Comparison of ENCODE assay signal across 23 cellular contexts in the genomic region with DNA sequence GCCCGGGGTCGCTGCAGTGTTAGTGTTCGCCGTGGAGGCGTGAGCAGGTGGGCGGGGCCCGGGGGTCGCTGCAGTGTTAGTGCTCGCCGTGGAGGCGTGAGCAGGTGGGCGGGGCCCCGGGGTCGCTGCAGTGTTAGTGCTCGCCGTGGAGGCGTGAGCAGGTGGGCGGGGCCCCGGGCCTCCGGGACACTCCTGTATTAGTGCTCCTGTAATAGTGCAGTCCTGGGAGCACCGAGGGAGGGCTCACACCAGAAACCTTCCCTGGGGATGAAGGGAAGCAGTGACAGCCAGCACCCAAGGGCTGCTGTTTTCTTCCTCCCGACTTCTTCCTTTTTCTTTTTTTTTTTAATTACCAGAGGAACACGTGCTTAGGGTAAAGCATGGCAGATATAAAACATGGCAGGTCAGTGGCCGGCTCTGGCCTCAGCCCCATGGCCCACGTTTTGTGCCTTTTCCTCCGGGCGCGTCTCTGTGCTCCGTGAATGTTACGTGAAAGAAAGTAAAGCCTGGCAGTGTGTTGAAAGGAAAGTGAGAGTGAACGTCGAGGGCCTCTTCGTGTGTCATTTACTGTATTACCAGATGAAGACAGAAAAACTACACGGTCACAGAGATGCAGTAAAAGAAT.
"Had no signal": no experiment of that assay in that cellular context is flagged by ENCODE, and none has a peak within 500 bp of the region (broad histone marks: within the 10 kb centered on the region; RNA-seq: fewer than 3 reads in every experiment).

No MANE protein-coding gene starts in this region.

- H3K9me3 Mint-ChIP-seq: natural killer cell treated with Interleukin-12 subunit alpha and Interleukin-12 subunit beta and Interleukin-15 and Interleukin-18, amount 100 ng/mL, for 72 hours; stimulated activated memory B cell treated with anti-CD40 and anti-IgM and Interleukin-4, amounts not matched to agents 10 μg/mL and 1 μg/mL and 100 μg/mL, for 72 hours; stimulated activated naive CD8-positive, alpha-beta T cell treated with anti-CD3 and anti-CD28 coated beads, Interleukin-15, amount 100 ng/mL, for 72 hours had no signal

- H3K36me3 ChIP-seq: colonic mucosa had no signal

- DNase-seq: cerebellar nuclear complex; colonic mucosa; dermis blood vessel endothelial cell; erythroblast; foreskin keratinocyte; hypothalamus; mesenchymal stem cell; midbrain; retina; spleen; stimulated activated CD4-positive, alpha-beta T cell treated with anti-CD3 and anti-CD28 coated beads, Interleukin-15, amount 100 ng/mL, for 24 hours; stimulated activated CD4-positive, alpha-beta T cell treated with anti-CD3 and anti-CD28 coated beads, Interleukin-1b, Interleukin-23, amount 100 ng/mL, for 48 hours; stimulated activated CD4-positive, alpha-beta T cell treated with anti-CD3 and anti-CD28 coated beads, Interleukin-4, amount 100 ng/mL, for 24 hours; stimulated activated naive CD8-positive, alpha-beta T cell treated with anti-CD3 and anti-CD28 coated beads, Interleukin-15, amount 100 ng/mL, for 72 hours; testis had no signal

- H3K36me3 Mint-ChIP-seq: natural killer cell treated with Interleukin-12 subunit alpha and Interleukin-12 subunit beta and Interleukin-15 and Interleukin-18, amount 100 ng/mL, for 72 hours had no signal

- ATAC-seq: foreskin keratinocyte; heart right ventricle; left lung; natural killer cell treated with Interleukin-12 subunit alpha and Interleukin-12 subunit beta and Interleukin-15 and Interleukin-18, amount 100 ng/mL, for 72 hours; psoas muscle; sciatic nerve; stimulated activated memory B cell treated with anti-CD40 and anti-IgM and Interleukin-4, amounts not matched to agents 10 μg/mL and 1 μg/mL and 100 μg/mL, for 72 hours; stimulated activated naive CD8-positive, alpha-beta T cell treated with anti-CD3 and anti-CD28 coated beads, Interleukin-15, amount 100 ng/mL, for 72 hours had no signal

- H3K27me3 ChIP-seq: colonic mucosa, foreskin keratinocyte, heart right ventricle, left lung, spleen, testis, tibial nerve had no signal

- H3K27ac ChIP-seq: colonic mucosa, foreskin keratinocyte, heart right ventricle, left lung, psoas muscle, spleen, testis had no signal

- H3K27me3 Mint-ChIP-seq: natural killer cell treated with Interleukin-12 subunit alpha and Interleukin-12 subunit beta and Interleukin-15 and Interleukin-18, amount 100 ng/mL, for 72 hours; stimulated activated memory B cell treated with anti-CD40 and anti-IgM and Interleukin-4, amounts not matched to agents 10 μg/mL and 1 μg/mL and 100 μg/mL, for 72 hours; stimulated activated naive CD8-positive, alpha-beta T cell treated with anti-CD3 and anti-CD28 coated beads, Interleukin-15, amount 100 ng/mL, for 72 hours had no signal

- H3K27ac Mint-ChIP-seq: natural killer cell treated with Interleukin-12 subunit alpha and Interleukin-12 subunit beta and Interleukin-15 and Interleukin-18, amount 100 ng/mL, for 72 hours; stimulated activated memory B cell treated with anti-CD40 and anti-IgM and Interleukin-4, amounts not matched to agents 10 μg/mL and 1 μg/mL and 100 μg/mL, for 72 hours; stimulated activated naive CD8-positive, alpha-beta T cell treated with anti-CD3 and anti-CD28 coated beads, Interleukin-15, amount 100 ng/mL, for 72 hours had no signal

- H3K9me3 ChIP-seq: colonic mucosa, heart right ventricle, left lung, psoas muscle, spleen, testis had no signal

- H3K4me1 ChIP-seq: colonic mucosa, foreskin keratinocyte, left lung, psoas muscle, testis had no signal

- H3K4me3 ChIP-seq: colonic mucosa, heart right ventricle, left lung, lung, psoas muscle, spleen, testis, tibial nerve had no signal

- H3K4me3 Mint-ChIP-seq: natural killer cell treated with Interleukin-12 subunit alpha and Interleukin-12 subunit beta and Interleukin-15 and Interleukin-18, amount 100 ng/mL, for 72 hours; stimulated activated memory B cell treated with anti-CD40 and anti-IgM and Interleukin-4, amounts not matched to agents 10 μg/mL and 1 μg/mL and 100 μg/mL, for 72 hours; stimulated activated naive CD8-positive, alpha-beta T cell treated with anti-CD3 and anti-CD28 coated beads, Interleukin-15, amount 100 ng/mL, for 72 hours had no signal
